Comparison of ENCODE assay signal across 11 cellular contexts in genomic region chr19:40274585-40275544, GRCh38. TPM values are rescaled to one million over a fixed set of nuclear protein-coding genes. Genes with fewer than 3 reads are reported as not detected.
DNase-seq lines count a peak whose midpoint lies in the region; ATAC-seq, FAIRE-seq and TF ChIP-seq lines count a peak whose summit lies in the region.
"Had no signal": no experiment of that assay in that cellular context is flagged by ENCODE, and none has a peak within 500 bp of the region (broad histone marks: within the 10 kb centered on the region; RNA-seq: fewer than 3 reads in every experiment).

No MANE protein-coding gene starts in this region.

- peaks cover 14 to 23% of the 10 kb centered on the region in 2 experiments; a peak in 2 of 3 replicates for H3K36me3 ChIP-seq in HEK293 (ENCODE audit: control insufficient read depth in 2 of 2, insufficient read depth in 1 of 2, low read length in 2 of 2)

- no peaks in the 10 kb centered on the region for H3K27me3 Mint-ChIP-seq in activated T-cell treated with anti-CD3 and anti-CD28 coated beads, Interleukin-2, amount 50 U/mL, for 72 hours (ENCODE audit: low read depth)
- no peaks in the 10 kb centered on the region for H3K27me3 Mint-ChIP-seq in mesothelial cell of epicardium (ENCODE audit: low read depth)

- H3K4me3 ChIP-seq in HEK293 (ENCODE audit: low read depth, low read length), result no peak overlapping the region

- TF ChIP-seq CTCF in HEK293 (tag by site-specific recombination; IDR thresholded peaks at IDR 0.05) (no peak), mesothelial cell of epicardium (IDR thresholded peaks at IDR 0.05; ENCODE audit: unreplicated experiment) (no peak)

- peaks cover 61% of the 10 kb centered on the region for H3K4me1 Mint-ChIP-seq in activated T-cell treated with anti-CD3 and anti-CD28 coated beads, Interleukin-2, amount 50 U/mL, for 72 hours (ENCODE audit: low read depth)
- peaks cover 26% of the 10 kb centered on the region for H3K4me1 Mint-ChIP-seq in mesothelial cell of epicardium

- no peaks in the 10 kb centered on the region for H3K9me3 Mint-ChIP-seq in activated T-cell treated with anti-CD3 and anti-CD28 coated beads, Interleukin-2, amount 50 U/mL, for 72 hours
- no peaks in the 10 kb centered on the region for H3K9me3 Mint-ChIP-seq in mesothelial cell of epicardium

- ATAC-seq in activated T-cell treated with anti-CD3 and anti-CD28 coated beads, Interleukin-2, amount 50 U/mL, for 72 hours (replicated peaks in 1 of 2), result peak; percentile 70 to 71

- H3K4me3 Mint-ChIP-seq in activated T-cell treated with anti-CD3 and anti-CD28 coated beads, Interleukin-2, amount 50 U/mL, for 72 hours, result peak overlapping the region; percentile 68 to 75
- no peak overlapping the region for H3K4me3 Mint-ChIP-seq in mesothelial cell of epicardium

- H3K9me3 ChIP-seq in HEK293 (ENCODE audit: control insufficient read depth, insufficient read depth, low read depth, low read length), result no peaks in the 10 kb centered on the region

- CTCF ChIA-PET in HEK293 (lab: Yijun Ruan, JAX), result interaction anchor here (0.6 to 1.6 kb wide), 3 partner anchors 27 to 327 kb away, joined by 3 to 5 read pairs (median 4); no protein-coding TSS in a partner anchor

- H3K27ac ChIP-seq in HEK293 (ENCODE audit: extremely low read depth, low read depth, low read length), result peak overlapping the region; percentile 43

- no peak for FAIRE-seq in frontal cortex (lab: Jason Lieb, UNC)

- peaks cover 0 to 1% of the 10 kb centered on the region in 2 donors for H3K36me3 Mint-ChIP-seq in activated T-cell treated with anti-CD3 and anti-CD28 coated beads, Interleukin-2, amount 50 U/mL, for 72 hours (ENCODE audit: insufficient read depth in 2 of 2)
- peaks cover 3% of the 10 kb centered on the region for H3K36me3 Mint-ChIP-seq in mesothelial cell of epicardium

- H3K4me1 ChIP-seq in HEK293 (ENCODE audit: control insufficient read depth, insufficient read depth, low read length), result peaks cover 37% of the 10 kb centered on the region

- peak overlapping the region; percentile 78 for H3K27ac Mint-ChIP-seq in activated T-cell treated with anti-CD3 and anti-CD28 coated beads, Interleukin-2, amount 50 U/mL, for 72 hours
- H3K27ac Mint-ChIP-seq in mesothelial cell of epicardium, result peak overlapping the region; percentile 43

- POLR2A ChIA-PET in HEK293 (lab: Yijun Ruan, JAX), result interaction anchor here (0.6 to 1.5 kb wide), 2 partner anchors 9 to 834 kb away, joined by 3 to 7 read pairs; no protein-coding TSS in a partner anchor

- peak; percentile 23 for DNase-seq in CD1c-positive myeloid dendritic cell (ENCODE audit: extremely low spot score)
- peak; percentile 23 to 37 for DNase-seq in activated T-cell treated with anti-CD3 and anti-CD28 coated beads, Interleukin-2, amount 50 U/mL, for 72 hours
- DNase-seq in mesothelial cell of epicardium (ENCODE audit: low spot score in 2 of 2, unreplicated experiment in 2 of 2), result no peak
- no peak for DNase-seq in mucosa of gallbladder (ENCODE audit: low spot score)
- DNase-seq in T-helper 9 cell, result no peak
- no peak for DNase-seq in superior temporal gyrus (ENCODE audit: extremely low spot score)
- no peak for DNase-seq in frontal cortex (ENCODE audit: low spot score in 2 of 2)
- DNase-seq: DMS79, NCI-H2107 had no signal

TF ChIP-seq in HEK293, 187 proteins besides CTCF, POLR2A, EP300 and RAD21:
- TF ChIP-seq ZNF623 (tag by site-specific recombination; IDR thresholded peaks at IDR 0.05) (no peak), MYNN (tag by site-specific recombination; IDR thresholded peaks at IDR 0.05; ENCODE audit: borderline replicate concordance) (no peak), WT1 (tag by site-specific recombination; IDR thresholded peaks at IDR 0.05) (peak; percentile 49; the same call in 1 of the 2 replicates), ZNF776 (tag by site-specific recombination; IDR thresholded peaks at IDR 0.05; ENCODE audit: borderline replicate concordance) (no peak), GLIS2 (tag by site-specific recombination; IDR thresholded peaks at IDR 0.05) (0 out of 2 replicates have a peak, but pooled peaks have one; percentile 22), ZFHX2 (tag by site-specific recombination; conservative IDR thresholded peaks at IDR 0.05) (peak; percentile 36; the same call in 1 of the 2 replicates), EGR2 (tag by site-specific recombination; IDR thresholded peaks at IDR 0.05; ENCODE audit: low read depth) (peak; percentile 38; the same call in 1 of the 2 replicates), ZNF341 (tag by site-specific recombination; IDR thresholded peaks at IDR 0.05; ENCODE audit: low read depth) (no peak), ZNF768 (tag by site-specific recombination; IDR thresholded peaks at IDR 0.05) (no peak), PATZ1 (tag by site-specific recombination; IDR thresholded peaks at IDR 0.05) (0 out of 2 replicates have a peak, but pooled peaks have one; percentile 22), KLF1 (tag by site-specific recombination; IDR thresholded peaks at IDR 0.05) (peak; percentile 79), ZNF600 (tag by site-specific recombination; IDR thresholded peaks at IDR 0.05) (peak; percentile 77)

RNA-seq across cellular contexts. Expression of gene AKT2, which starts 10.3 kb away (rescaled TPM):
- 100 to 1,000 TPM; 190 to 197 TPM for total RNA-seq in activated T-cell treated with anti-CD3 and anti-CD28 coated beads, Interleukin-2, amount 50 U/mL, for 72 hours
- total RNA-seq in mesothelial cell of epicardium (192 to 200 TPM (median 194 TPM) in 3 replicates), mucosa of gallbladder (119 TPM), frontal cortex (34.6 TPM)

RNA-seq across cellular contexts. Expression of gene CCNP, which starts 48.4 kb away (rescaled TPM):
- total RNA-seq in activated T-cell treated with anti-CD3 and anti-CD28 coated beads, Interleukin-2, amount 50 U/mL, for 72 hours, result 1 to 10 TPM in 1 of 2 donors, under 1 TPM in 1; 0.81 to 1.2 TPM
- total RNA-seq in mesothelial cell of epicardium (0.98 to 1.8 TPM (median 1.0 TPM) in 3 replicates), mucosa of gallbladder (0.43 TPM), frontal cortex (0.41 TPM)

RNA-seq across cellular contexts. Expression of gene TTC9B, which starts 56.7 kb away (rescaled TPM):
- total RNA-seq in activated T-cell treated with anti-CD3 and anti-CD28 coated beads, Interleukin-2, amount 50 U/mL, for 72 hours, result not detected
- total RNA-seq in mesothelial cell of epicardium, result not detected in 3 replicates
- total RNA-seq in mucosa of gallbladder, result not detected
- total RNA-seq in frontal cortex, result 37.5 TPM
- total RNA-seq: T-helper 2 cell treated with Interferon-gamma antibody and Interleukin-4, amounts not matched to agents 100 ng/mL and 5 ng/mL, for 36 hours had no signal

Comparison
In these comparisons a context has a peak if more than half of its experiments do, and no peak if none do; other contexts are left out.
1. DNase-seq: peak in CD1c-positive myeloid dendritic cell (single experiment) and activated T-cell treated with anti-CD3 and anti-CD28 coated beads, Interleukin-2, amount 50 U/mL, for 72 hours (2 of 2); none in mesothelial cell of epicardium (0 of 2), mucosa of gallbladder (single experiment), T-helper 9 cell (single experiment), superior temporal gyrus (single experiment) and frontal cortex (0 of 2).
2. RNA of gene TTC9B, which starts 56.7 kb away (total RNA-seq): 37.5 TPM in frontal cortex (single experiment); not detected in activated T-cell treated with anti-CD3 and anti-CD28 coated beads, Interleukin-2, amount 50 U/mL, for 72 hours, not detected in mesothelial cell of epicardium and not detected in mucosa of gallbladder (single experiment); every median in the first group is over 10 times any median in the second.